Comparison of ENCODE assay signal across 8 cellular contexts in the genomic region with DNA sequence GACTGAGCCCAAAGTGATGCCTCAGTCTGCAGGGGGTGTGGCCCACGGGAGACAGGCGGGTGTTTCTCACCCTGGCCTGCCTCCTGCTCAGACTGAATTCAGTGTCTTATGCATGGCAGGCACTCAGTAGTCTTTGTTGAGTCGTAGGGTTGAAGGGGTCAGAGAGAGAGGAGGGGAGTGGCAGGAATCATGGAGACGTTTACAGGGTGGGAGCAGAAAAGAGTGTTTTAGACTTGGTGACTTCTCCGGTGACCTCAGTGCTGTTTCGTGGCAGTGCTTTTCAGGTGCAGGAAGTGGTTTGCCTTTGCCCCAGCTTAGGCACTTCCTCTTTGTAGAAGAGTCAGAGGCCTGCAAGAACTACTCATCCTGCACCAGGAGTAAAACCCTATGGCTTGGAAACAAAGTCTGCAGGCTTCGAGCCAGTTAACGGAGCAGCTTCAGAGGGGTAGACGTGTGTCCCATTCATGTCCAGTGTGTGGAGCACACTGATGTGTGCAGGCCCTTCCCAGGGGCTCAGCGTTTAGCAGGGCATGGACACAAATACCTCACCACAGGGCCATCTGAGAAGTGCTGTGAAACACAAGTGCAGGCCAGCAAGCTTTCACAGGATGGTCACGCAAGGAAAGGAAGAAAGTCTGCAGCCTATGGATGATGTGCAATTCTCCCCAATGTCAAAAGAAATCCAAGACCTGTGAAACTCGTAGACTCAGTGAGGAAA. TPM values are rescaled to one million over a fixed set of nuclear protein-coding genes. Genes with fewer than 3 reads are reported as not detected.
DNase-seq lines count a peak whose midpoint lies in the region; ATAC-seq and TF ChIP-seq lines count a peak whose summit lies in the region.

No MANE protein-coding gene starts in this region.

- peaks cover 0 to 4% of the 10 kb centered on the region in 2 donors for H3K9me3 Mint-ChIP-seq in activated naive CD4-positive, alpha-beta T cell treated with anti-CD3 and anti-CD28 coated beads, Interleukin-2, amount 50 U/mL, for 72 hours

- peak overlapping the region; percentile 93 to 96 for H3K27ac Mint-ChIP-seq in activated naive CD4-positive, alpha-beta T cell treated with anti-CD3 and anti-CD28 coated beads, Interleukin-2, amount 50 U/mL, for 72 hours

- DNase-seq in SKM-1 treated with dmso at 0.1 percent for 144 hours (lab: John Stamatoyannopoulos, UW; ENCODE audit: unreplicated experiment): peak; percentile 84
- DNase-seq in activated naive CD4-positive, alpha-beta T cell treated with anti-CD3 and anti-CD28 coated beads, Interleukin-2, amount 50 U/mL, for 72 hours (ENCODE audit: low spot score in 2 of 2): peak; percentile 69 to 80
- peak; percentile 53 to 59 for DNase-seq in stimulated activated CD4-positive, alpha-beta T cell treated with anti-CD3 and anti-CD28 coated beads, Interleukin-15, amount 100 ng/mL, for 48 hours (ENCODE audit: low read depth in 2 of 2)
- DNase-seq in NCI-H1105 (lab: John Stamatoyannopoulos, UW): no peak
- no peak for DNase-seq in erythroblast (lab: John Stamatoyannopoulos, UW)
- DNase-seq in posterior vena cava (ENCODE audit: low spot score): no peak

- intact Hi-C loops in posterior vena cava (cut with DNase I): no loop called here

- ATAC-seq in GM19035 (IDR thresholded peaks at IDR 0.05; ENCODE audit: unreplicated experiment) (peak; percentile 96), HG03064 (IDR thresholded peaks at IDR 0.05; ENCODE audit: low read depth, unreplicated experiment) (peak; percentile 92)
- peak; percentile 92 to 96 for ATAC-seq in activated naive CD4-positive, alpha-beta T cell treated with anti-CD3 and anti-CD28 coated beads, Interleukin-2, amount 50 U/mL, for 72 hours

- no peak for TF ChIP-seq POLR2A in erythroblast (IDR thresholded peaks at IDR 0.05; ENCODE audit: low read length)

- peaks cover 0 to 4% of the 10 kb centered on the region in 2 donors for H3K36me3 Mint-ChIP-seq in activated naive CD4-positive, alpha-beta T cell treated with anti-CD3 and anti-CD28 coated beads, Interleukin-2, amount 50 U/mL, for 72 hours

RNA-seq across cellular contexts. Expression of a gene that starts 24.5 kb away (rescaled TPM):
- 100 to 1,000 TPM; 211 to 278 TPM for total RNA-seq in activated naive CD4-positive, alpha-beta T cell treated with anti-CD3 and anti-CD28 coated beads, Interleukin-2, amount 50 U/mL, for 72 hours
- 10 to 100 TPM; 10.0 to 14.1 TPM for total RNA-seq in posterior vena cava

Comparison
In these comparisons a context has a peak if more than half of its experiments do, and no peak if none do; other contexts are left out.
1. DNase-seq: peak in SKM-1 treated with dmso at 0.1 percent for 144 hours (single experiment), activated naive CD4-positive, alpha-beta T cell treated with anti-CD3 and anti-CD28 coated beads, Interleukin-2, amount 50 U/mL, for 72 hours (2 of 2) and stimulated activated CD4-positive, alpha-beta T cell treated with anti-CD3 and anti-CD28 coated beads, Interleukin-15, amount 100 ng/mL, for 48 hours (2 of 2); none in NCI-H1105 (single experiment), erythroblast (0 of 2) and posterior vena cava (single experiment).
2. RNA of a gene that starts 24.5 kb away (total RNA-seq): 211 to 278 TPM in activated naive CD4-positive, alpha-beta T cell treated with anti-CD3 and anti-CD28 coated beads, Interleukin-2, amount 50 U/mL, for 72 hours; 10.0 to 14.1 TPM in posterior vena cava; every median in the first group is over 10 times any median in the second.
3. Peak in every context shown above with its lines, with median percentiles within 50 percentile points of each other: ATAC-seq.